ENCODE assay signal across 9 cellular contexts in genomic region chr20:19827818-19828217, GRCh38.
DNase-seq lines count a peak whose midpoint lies in the region; ATAC-seq and TF ChIP-seq lines count a peak whose summit lies in the region.
"Had no signal": no experiment of that assay in that cellular context is flagged by ENCODE, and none has a peak within 500 bp of the region (broad histone marks: within the 10 kb centered on the region; RNA-seq: fewer than 3 reads in every experiment).

No MANE protein-coding gene starts in this region.

- H3K9me3 ChIP-seq in mesenchymal stem cell (ENCODE audit: control insufficient read depth, low read length) = no peaks in the 10 kb centered on the region

- H2AK5ac ChIP-seq in mesenchymal stem cell (ENCODE audit: low read length, severe bottlenecking) = peak overlapping the region; percentile 50

- no peak overlapping the region for H3K14ac ChIP-seq in mesenchymal stem cell (ENCODE audit: low read length in 2 of 2)

- peaks cover 3% of the 10 kb centered on the region for H3K27me3 Mint-ChIP-seq in activated T-cell treated with anti-CD3 and anti-CD28 coated beads, Interleukin-2, amount 50 U/mL, for 4 hours (ENCODE audit: low read depth)

- peak overlapping the region; percentile 57 for H3K27ac ChIP-seq in mesenchymal stem cell (ENCODE audit: low read length, poor library complexity, severe bottlenecking)
- H3K27ac ChIP-seq in foreskin keratinocyte = no peak overlapping the region

- no peak overlapping the region for H4K91ac ChIP-seq in mesenchymal stem cell (ENCODE audit: low read length)

- H3K9ac ChIP-seq in mesenchymal stem cell (ENCODE audit: low read length) = no peak overlapping the region

- H3K23ac ChIP-seq in mesenchymal stem cell (ENCODE audit: low read length in 2 of 2) = no peak overlapping the region

- H3K27me3 ChIP-seq in mesenchymal stem cell (ENCODE audit: control insufficient read depth in 1 of 2, insufficient read depth in 1 of 2, low read length in 2 of 2) (no peaks in the 10 kb centered on the region), H7 (ENCODE audit: control insufficient read depth, insufficient read depth, low read length) (no peaks in the 10 kb centered on the region), foreskin keratinocyte (no peaks in the 10 kb centered on the region)

- no peak overlapping the region for H2AFZ ChIP-seq in mesenchymal stem cell (ENCODE audit: low read depth, low read length)

- no peaks in the 10 kb centered on the region for H3K9me3 Mint-ChIP-seq in activated T-cell treated with anti-CD3 and anti-CD28 coated beads, Interleukin-2, amount 50 U/mL, for 4 hours

- ATAC-seq in GM19035 (IDR thresholded peaks at IDR 0.05; ENCODE audit: unreplicated experiment) = peak; percentile 15
- peak; percentile 28 for ATAC-seq in GM21825 (IDR thresholded peaks at IDR 0.05; ENCODE audit: unreplicated experiment)
- ATAC-seq in HG03565 (IDR thresholded peaks at IDR 0.05; ENCODE audit: unreplicated experiment) = peak; percentile 17
- ATAC-seq in foreskin keratinocyte = no peak
- no peak for ATAC-seq in activated T-cell treated with anti-CD3 and anti-CD28 coated beads, Interleukin-2, amount 50 U/mL, for 4 hours

- no peak overlapping the region for H4K8ac ChIP-seq in mesenchymal stem cell (ENCODE audit: low read length)

- H3K36me3 ChIP-seq in mesenchymal stem cell (ENCODE audit: control insufficient read depth in 1 of 2, insufficient read depth in 2 of 2, low read depth in 1 of 2, low read length in 2 of 2) = peaks cover 3 to 7% of the 10 kb centered on the region in 2 experiments
- H3K36me3 ChIP-seq in H7 (replicated peaks; ENCODE audit: control insufficient read depth, insufficient read depth, low read length) = no peaks in the 10 kb centered on the region

- peak overlapping the region in 1 of 2 experiments; percentile 80 for H2BK12ac ChIP-seq in mesenchymal stem cell (ENCODE audit: low read length in 2 of 2)

- no peak overlapping the region for H2BK15ac ChIP-seq in mesenchymal stem cell (ENCODE audit: low read depth, poor library complexity, severe bottlenecking)

- no peak overlapping the region for H3K4me3 Mint-ChIP-seq in activated T-cell treated with anti-CD3 and anti-CD28 coated beads, Interleukin-2, amount 50 U/mL, for 4 hours

- 42% methylated on average over 1 of the region's 1 CpG for WGBS in mesenchymal stem cell

- H2BK120ac ChIP-seq in mesenchymal stem cell (ENCODE audit: low read depth, low read length) = no peak overlapping the region

- no peak for DNase-seq in mesenchymal stem cell
- DNase-seq in H7 = no peak
- no peak for DNase-seq in foreskin keratinocyte
- no peak for DNase-seq in NCI-H1694 treated with DMSO at 0.1 percent for 48 hours (lab: John Stamatoyannopoulos, UW)
- no peak for DNase-seq in activated T-cell treated with anti-CD3 and anti-CD28 coated beads, Interleukin-2, amount 50 U/mL, for 4 hours
- DNase-seq: NCI-H446 had no signal

- H3K4ac ChIP-seq in mesenchymal stem cell (ENCODE audit: low read depth in 1 of 2, low read length in 2 of 2) = no peak overlapping the region

- TF ChIP-seq CTCF in foreskin keratinocyte (conservative IDR thresholded peaks at IDR 0.05) = no peak

- H3K4me1 Mint-ChIP-seq in activated T-cell treated with anti-CD3 and anti-CD28 coated beads, Interleukin-2, amount 50 U/mL, for 4 hours (ENCODE audit: low read depth) = peaks cover 15% of the 10 kb centered on the region

- H3K18ac ChIP-seq in mesenchymal stem cell (ENCODE audit: low read depth in 1 of 2, low read length in 2 of 2) = peak overlapping the region in 1 of 2 experiments; percentile 83

- no peak overlapping the region for H2BK5ac ChIP-seq in mesenchymal stem cell (ENCODE audit: low read depth, low read length, poor library complexity, severe bottlenecking)

- no peak overlapping the region for H3K4me2 ChIP-seq in mesenchymal stem cell (ENCODE audit: low read length, poor library complexity, severe bottlenecking)

- H3K4me3 ChIP-seq in mesenchymal stem cell (ENCODE audit: insufficient read depth in 1 of 2, low read depth in 1 of 2, low read length in 2 of 2) (no peak overlapping the region), H7 (ENCODE audit: insufficient read depth, low read depth, low read length) (no peak overlapping the region)

- H3K79me1 ChIP-seq in mesenchymal stem cell (replicated peaks; ENCODE audit: low read length, poor library complexity, severe bottlenecking) = peaks cover 5% of the 10 kb centered on the region

- H3K4me1 ChIP-seq in mesenchymal stem cell (ENCODE audit: control insufficient read depth, insufficient read depth, low read depth, low read length) (peaks cover 27% of the 10 kb centered on the region), foreskin keratinocyte (peaks cover 28% of the 10 kb centered on the region)

- no peaks in the 10 kb centered on the region for H3K36me3 Mint-ChIP-seq in activated T-cell treated with anti-CD3 and anti-CD28 coated beads, Interleukin-2, amount 50 U/mL, for 4 hours (ENCODE audit: insufficient read depth)

Comparison
In these comparisons a context has a peak if more than half of its experiments do, and no peak if none do; other contexts are left out.
1. ATAC-seq: peak in GM19035 (single experiment), GM21825 (single experiment) and HG03565 (single experiment); none in foreskin keratinocyte (single experiment) and activated T-cell treated with anti-CD3 and anti-CD28 coated beads, Interleukin-2, amount 50 U/mL, for 4 hours (0 of 2).